In the genomic region with DNA sequence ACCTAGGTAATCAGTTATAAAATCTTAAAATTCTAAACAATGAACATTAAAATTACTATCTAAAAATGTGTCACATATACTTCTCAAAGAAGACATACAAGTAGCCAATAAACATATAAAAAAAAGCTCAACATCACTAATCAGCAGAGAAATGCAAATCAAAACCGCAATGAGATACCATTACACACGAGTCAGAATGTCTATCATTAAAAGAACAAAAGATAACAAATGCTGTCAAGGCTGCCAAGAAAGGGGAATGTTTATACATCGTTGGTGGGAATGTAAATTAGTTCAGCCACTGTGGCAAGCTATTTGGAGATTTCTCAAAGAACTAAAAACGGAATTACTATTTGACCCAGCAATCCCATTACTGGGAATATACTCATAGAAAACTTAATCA, we compare ENCODE assay signal across 24 cellular contexts.
DNase-seq lines count a peak whose midpoint lies in the region; ATAC-seq, FAIRE-seq and TF ChIP-seq lines count a peak whose summit lies in the region.
"Had no signal": no experiment of that assay in that cellular context is flagged by ENCODE, and none has a peak within 500 bp of the region (broad histone marks: within the 10 kb centered on the region; RNA-seq: fewer than 3 reads in every experiment).

No MANE protein-coding gene starts in this region.

- no peak overlapping the region for H3K4me2 ChIP-seq in astrocyte (ENCODE audit: low read length)

- H3K27me3 Mint-ChIP-seq in astrocyte (ENCODE audit: low read depth, unreplicated experiment), result peaks cover 4% of the 10 kb centered on the region
- H3K27me3 Mint-ChIP-seq in osteocyte (ENCODE audit: unreplicated experiment), result peaks cover 2% of the 10 kb centered on the region
- H3K27me3 Mint-ChIP-seq: CD4-positive, CD25-positive, alpha-beta regulatory T cell; IgD-negative memory B cell; T-cell had no signal

- H3K9me3 ChIP-seq in astrocyte (ENCODE audit: insufficient read depth, low read depth, low read length) (no peaks in the 10 kb centered on the region), thyroid gland (no peaks in the 10 kb centered on the region)
- H3K9me3 ChIP-seq: Caco-2, MG63, SJCRH30 had no signal

- FAIRE-seq in astrocyte (lab: Jason Lieb, UNC), result no peak

- no peak overlapping the region for H2AFZ ChIP-seq in astrocyte (ENCODE audit: low read depth, low read length)
- H2AFZ ChIP-seq: GM23248 had no signal

- H3K4me1 ChIP-seq in astrocyte (ENCODE audit: insufficient read depth, low read length) (peaks cover 4% of the 10 kb centered on the region), thyroid gland (no peaks in the 10 kb centered on the region)
- H3K4me1 ChIP-seq: Caco-2, SJCRH30 had no signal

- H3K4me3 Mint-ChIP-seq in astrocyte (ENCODE audit: unreplicated experiment) (no peak overlapping the region), osteocyte (ENCODE audit: unreplicated experiment) (no peak overlapping the region)
- H3K4me3 Mint-ChIP-seq: CD4-positive, CD25-positive, alpha-beta regulatory T cell; IgD-negative memory B cell; T-cell had no signal

- H3K9ac ChIP-seq in astrocyte (ENCODE audit: low read length), result no peak overlapping the region
- H3K9ac ChIP-seq: GM23248 had no signal

- H3K36me3 ChIP-seq in astrocyte (ENCODE audit: insufficient read depth, low read length) (no peaks in the 10 kb centered on the region), thyroid gland (no peaks in the 10 kb centered on the region)
- H3K36me3 ChIP-seq: MG63, SJCRH30 had no signal

- H3K36me3 Mint-ChIP-seq in astrocyte (ENCODE audit: low read depth, unreplicated experiment), result no peaks in the 10 kb centered on the region
- H3K36me3 Mint-ChIP-seq in osteocyte (ENCODE audit: unreplicated experiment), result no peaks in the 10 kb centered on the region
- H3K36me3 Mint-ChIP-seq: CD4-positive, CD25-positive, alpha-beta regulatory T cell; IgD-negative memory B cell; T-cell had no signal

- no peak overlapping the region for H3K27ac ChIP-seq in astrocyte (ENCODE audit: low read depth, low read length)
- no peak overlapping the region for H3K27ac ChIP-seq in thyroid gland
- H3K27ac ChIP-seq: GM23248, SJCRH30 had no signal

- TF ChIP-seq CTCF in astrocyte (IDR thresholded peaks at IDR 0.05; ENCODE audit: insufficient read depth, low read depth, low read length) (no peak), fibroblast of pulmonary artery (IDR thresholded peaks at IDR 0.05; ENCODE audit: low read length, missing control alignments) (no peak), osteocyte (IDR thresholded peaks at IDR 0.05) (no peak), thyroid gland (IDR thresholded peaks at IDR 0.05) (no peak)

- TF ChIP-seq POLR2A in thyroid gland (IDR thresholded peaks at IDR 0.05), result no peak

- no peaks in the 10 kb centered on the region for H4K20me1 ChIP-seq in astrocyte (ENCODE audit: insufficient read depth, low read length)

- peaks cover 2% of the 10 kb centered on the region for H3K9me3 Mint-ChIP-seq in astrocyte (ENCODE audit: unreplicated experiment)
- no peaks in the 10 kb centered on the region for H3K9me3 Mint-ChIP-seq in osteocyte (ENCODE audit: unreplicated experiment)
- H3K9me3 Mint-ChIP-seq: T-cell had no signal

- H3K4me3 ChIP-seq in astrocyte (ENCODE audit: insufficient read depth, low read depth, low read length) (no peak overlapping the region), fibroblast of pulmonary artery (replicated peaks; ENCODE audit: low read depth, low read length) (no peak overlapping the region), thyroid gland (replicated peaks in 1 of 3) (no peak overlapping the region)
- H3K4me3 ChIP-seq: GM23248, MG63, SJCRH30 had no signal

- H3K27me3 ChIP-seq in astrocyte (ENCODE audit: insufficient read depth, low read length) (peaks cover 7% of the 10 kb centered on the region), thyroid gland (no peaks in the 10 kb centered on the region)
- H3K27me3 ChIP-seq: SJCRH30 had no signal

- 61 to 71% methylated on average over 4 of the region's 4 CpGs for WGBS in thyroid gland, 2 donors

- no peaks in the 10 kb centered on the region for H3K79me2 ChIP-seq in astrocyte (ENCODE audit: insufficient read depth, low read length)

- H3K27ac Mint-ChIP-seq in astrocyte (ENCODE audit: unreplicated experiment), result no peak overlapping the region
- no peak overlapping the region for H3K27ac Mint-ChIP-seq in osteocyte (ENCODE audit: unreplicated experiment)
- H3K27ac Mint-ChIP-seq: CD4-positive, CD25-positive, alpha-beta regulatory T cell; IgD-negative memory B cell; T-cell had no signal

- intact Hi-C loops in thyroid gland (cut with DNase I), result no loop called here

- DNase-seq in ELR (ENCODE audit: low read depth), result peak; percentile 21
- DNase-seq in M059J (ENCODE audit: low read depth), result peak; percentile 70
- DNase-seq in astrocyte (ENCODE audit: low read depth), result peak; percentile 89
- DNase-seq in fibroblast of pulmonary artery (ENCODE audit: low read depth), result peak; percentile 50
- no peak for DNase-seq in NCI-H1436 (lab: John Stamatoyannopoulos, UW)
- DNase-seq in osteocyte (ENCODE audit: extremely low spot score, unreplicated experiment), result no peak
- no peak for DNase-seq in thyroid gland
- DNase-seq: Caco-2; CD4-positive, CD25-positive, alpha-beta regulatory T cell; GM23248; Karpas-422; MG63; NCI-H1417 treated with DMSO at 0.1 percent for 48 hours; NCI-H187 treated with DMSO at 0.1 percent for 48 hours; NCI-H2107; NCI-H510A; NCI-H774; NK-92 treated with Interleukin-12 subunit alpha and Interleukin-12 subunit beta, amount 100 ng/mL, for 24 hours; T-cell had no signal

- H3K4me1 Mint-ChIP-seq in astrocyte (ENCODE audit: low read depth, unreplicated experiment), result no peaks in the 10 kb centered on the region
- no peaks in the 10 kb centered on the region for H3K4me1 Mint-ChIP-seq in osteocyte (ENCODE audit: unreplicated experiment)
- H3K4me1 Mint-ChIP-seq: CD4-positive, CD25-positive, alpha-beta regulatory T cell; T-cell had no signal

- no peak for ATAC-seq in GM18868 (IDR thresholded peaks at IDR 0.05; ENCODE audit: unreplicated experiment)
- ATAC-seq: HCT116, Panc1, T-cell had no signal

Comparison
In these comparisons a context has a peak if more than half of its experiments do, and no peak if none do; other contexts are left out.
1. DNase-seq: peak in ELR (single experiment), M059J (single experiment), astrocyte (single experiment) and fibroblast of pulmonary artery (single experiment); none in NCI-H1436 (single experiment), osteocyte (single experiment) and thyroid gland (0 of 2).